ENCODE assay signal across 15 cellular contexts in the genomic region with DNA sequence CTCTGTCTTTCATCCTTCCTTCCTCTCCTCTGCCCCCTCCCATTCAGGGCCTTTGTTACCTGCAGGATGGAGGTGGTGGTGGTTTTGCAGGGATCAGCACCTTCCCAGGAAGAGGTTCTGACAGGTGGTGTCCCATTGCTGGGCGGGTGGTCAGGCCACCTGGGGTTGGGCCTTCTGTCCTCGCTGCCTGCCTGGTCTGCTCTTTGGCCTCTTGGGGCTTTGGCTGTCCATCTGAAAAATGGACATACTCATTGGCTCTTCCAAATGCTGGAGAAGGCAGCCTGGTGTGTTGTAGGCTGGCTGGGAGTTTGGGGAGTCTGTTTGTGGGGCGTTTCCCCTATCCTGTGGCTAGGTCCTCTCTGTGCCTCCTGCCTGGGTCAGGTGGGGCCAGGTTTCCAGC. TPM values are rescaled to one million over a fixed set of nuclear protein-coding genes. Genes with fewer than 3 reads are reported as not detected.
DNase-seq lines count a peak whose midpoint lies in the region; ATAC-seq and TF ChIP-seq lines count a peak whose summit lies in the region.
"Had no signal": no experiment of that assay in that cellular context is flagged by ENCODE, and none has a peak within 500 bp of the region (broad histone marks: within the 10 kb centered on the region; RNA-seq: fewer than 3 reads in every experiment).

No MANE protein-coding gene starts in this region.

- H3K36me3 Mint-ChIP-seq in dendritic cell treated with granulocyte-macrophage colony-stimulating factor and Interleukin-4, amounts not matched to agents 40 ng/mL and 50 ng/mL, for 4 days (ENCODE audit: low read depth): peaks cover 61% of the 10 kb centered on the region
- H3K36me3 Mint-ChIP-seq: activated naive CD4-positive, alpha-beta T cell treated with anti-CD3 and anti-CD28 coated beads, Interleukin-2, amount 50 U/mL, for 24 hours had no signal

- peak overlapping the region; percentile 93 for H3K4me2 ChIP-seq in PC-9
- H3K4me2 ChIP-seq in mesenchymal stem cell (ENCODE audit: low read length, poor library complexity, severe bottlenecking): no peak overlapping the region

- H3K4me1 ChIP-seq in PC-9 (replicated peaks; ENCODE audit: insufficient read depth) (peaks cover 42% of the 10 kb centered on the region), mesenchymal stem cell (ENCODE audit: control insufficient read depth, insufficient read depth, low read depth, low read length) (peaks cover 85% of the 10 kb centered on the region), stomach smooth muscle (ENCODE audit: control insufficient read depth, insufficient read depth, low read length) (peaks cover 81% of the 10 kb centered on the region)

- no peak overlapping the region for H2BK12ac ChIP-seq in mesenchymal stem cell (ENCODE audit: low read length in 2 of 2)

- H3K4ac ChIP-seq in mesenchymal stem cell (ENCODE audit: low read depth in 1 of 2, low read length in 2 of 2): no peak overlapping the region

- no peak overlapping the region for H4K91ac ChIP-seq in mesenchymal stem cell (ENCODE audit: low read length)

- POLR2A ChIA-PET in PC-9 (lab: Charles Lee; ENCODE audit: unreplicated experiment): no interaction called here

- peak overlapping the region; percentile 92 for H3K9ac ChIP-seq in mesenchymal stem cell (ENCODE audit: low read length)
- H3K9ac ChIP-seq in stomach smooth muscle (ENCODE audit: low read length in 2 of 2): no peak overlapping the region

- H3K27ac ChIP-seq in PC-9 (no peak overlapping the region), mesenchymal stem cell (ENCODE audit: low read length, poor library complexity, severe bottlenecking) (no peak overlapping the region), stomach smooth muscle (ENCODE audit: low read length) (peak overlapping the region; percentile 31)
- H3K27ac ChIP-seq: SJSA1 had no signal

- H4K20me1 ChIP-seq in PC-9 (ENCODE audit: insufficient read depth): peaks cover 75% of the 10 kb centered on the region

- no peak overlapping the region for H2BK120ac ChIP-seq in mesenchymal stem cell (ENCODE audit: low read depth, low read length)

- no peaks in the 10 kb centered on the region for H3K4me1 Mint-ChIP-seq in dendritic cell treated with granulocyte-macrophage colony-stimulating factor and Interleukin-4, amounts not matched to agents 40 ng/mL and 50 ng/mL, for 4 days (ENCODE audit: low read depth)
- H3K4me1 Mint-ChIP-seq: activated CD4-positive, alpha-beta T cell treated with anti-CD3 and anti-CD28 coated beads, Interleukin-2, amount 10 ng/mL, durations not matched to agents 24 days and 14 days had no signal

- no peak overlapping the region for H3K18ac ChIP-seq in mesenchymal stem cell (ENCODE audit: low read depth in 1 of 2, low read length in 2 of 2)

- H2AFZ ChIP-seq in PC-9: no peak overlapping the region
- H2AFZ ChIP-seq in mesenchymal stem cell (ENCODE audit: low read depth, low read length): no peak overlapping the region

- H2AK5ac ChIP-seq in mesenchymal stem cell (ENCODE audit: low read length, severe bottlenecking): peak overlapping the region; percentile 1

- CTCF ChIA-PET in PC-9 (lab: Charles Lee): no interaction called here

- H3K27me3 ChIP-seq in PC-9 (ENCODE audit: insufficient read depth, low read depth) (no peaks in the 10 kb centered on the region), mesenchymal stem cell (ENCODE audit: control insufficient read depth in 1 of 2, insufficient read depth in 1 of 2, low read length in 2 of 2) (no peaks in the 10 kb centered on the region), stomach smooth muscle (ENCODE audit: control insufficient read depth in 1 of 2, insufficient read depth in 2 of 2, low read length in 2 of 2) (no peaks in the 10 kb centered on the region)
- H3K27me3 ChIP-seq: SJSA1 had no signal

- H2BK5ac ChIP-seq in mesenchymal stem cell (ENCODE audit: low read depth, low read length, poor library complexity, severe bottlenecking): no peak overlapping the region

- H3K27ac Mint-ChIP-seq in dendritic cell treated with granulocyte-macrophage colony-stimulating factor and Interleukin-4, amounts not matched to agents 40 ng/mL and 50 ng/mL, for 4 days: peak overlapping the region; percentile 30
- H3K27ac Mint-ChIP-seq: activated CD4-positive, alpha-beta T cell treated with anti-CD3 and anti-CD28 coated beads, Interleukin-2, amount 10 ng/mL, durations not matched to agents 24 days and 14 days; activated naive CD4-positive, alpha-beta T cell treated with anti-CD3 and anti-CD28 coated beads, Interleukin-2, amount 50 U/mL, for 24 hours; stimulated activated naive CD8-positive, alpha-beta T cell treated with anti-CD3 and anti-CD28 coated beads, Interleukin-15, Interleukin-2, amounts not matched to agents 100 ng/mL and 50 ng/mL, for 24 hours had no signal

- H3F3A ChIP-seq in PC-9 (ENCODE audit: insufficient read depth, low read depth): peaks cover 6% of the 10 kb centered on the region; the same call in 1 of the 2 replicates

- no peaks in the 10 kb centered on the region for H3K9me3 ChIP-seq in PC-9 (ENCODE audit: insufficient read depth, low read depth)
- no peaks in the 10 kb centered on the region for H3K9me3 ChIP-seq in mesenchymal stem cell (ENCODE audit: control insufficient read depth, low read length)
- no peaks in the 10 kb centered on the region for H3K9me3 ChIP-seq in stomach smooth muscle (ENCODE audit: control insufficient read depth in 2 of 2, low read length in 2 of 2)

- no peak overlapping the region for H4K8ac ChIP-seq in mesenchymal stem cell (ENCODE audit: low read length)

- no peak overlapping the region for H3K4me3 Mint-ChIP-seq in dendritic cell treated with granulocyte-macrophage colony-stimulating factor and Interleukin-4, amounts not matched to agents 40 ng/mL and 50 ng/mL, for 4 days
- H3K4me3 Mint-ChIP-seq: activated CD4-positive, alpha-beta T cell treated with anti-CD3 and anti-CD28 coated beads, Interleukin-2, amount 10 ng/mL, durations not matched to agents 24 days and 14 days; activated naive CD4-positive, alpha-beta T cell treated with anti-CD3 and anti-CD28 coated beads, Interleukin-2, amount 50 U/mL, for 24 hours; stimulated activated naive CD8-positive, alpha-beta T cell treated with anti-CD3 and anti-CD28 coated beads, Interleukin-15, Interleukin-2, amounts not matched to agents 100 ng/mL and 50 ng/mL, for 24 hours had no signal

- intact Hi-C loops in PC-9 (cut with micrococcal nuclease; ENCODE audit: unreplicated experiment): no loop called here
- intact Hi-C loops in dendritic cell treated with granulocyte-macrophage colony-stimulating factor and Interleukin-4, amounts not matched to agents 40 ng/mL and 50 ng/mL, for 4 days (cut with micrococcal nuclease): no loop called here

- TF ChIP-seq CTCF in PC-9 (conservative IDR thresholded peaks at IDR 0.05): no peak

- no peak overlapping the region for H2BK15ac ChIP-seq in mesenchymal stem cell (ENCODE audit: low read depth, poor library complexity, severe bottlenecking)

- H3K79me1 ChIP-seq in mesenchymal stem cell (replicated peaks; ENCODE audit: low read length, poor library complexity, severe bottlenecking): peaks cover 38% of the 10 kb centered on the region

- H3K79me2 ChIP-seq in PC-9 (ENCODE audit: low read depth): peaks cover 88% of the 10 kb centered on the region

- ATAC-seq in HG02840 (IDR thresholded peaks at IDR 0.05; ENCODE audit: low FRiP score, unreplicated experiment): no peak
- no peak for ATAC-seq in GM19328 (IDR thresholded peaks at IDR 0.05; ENCODE audit: unreplicated experiment)

- H3K36me3 ChIP-seq in PC-9 (ENCODE audit: low read depth) (no peaks in the 10 kb centered on the region), mesenchymal stem cell (ENCODE audit: control insufficient read depth in 1 of 2, insufficient read depth in 2 of 2, low read depth in 1 of 2, low read length in 2 of 2) (no peaks in the 10 kb centered on the region), stomach smooth muscle (ENCODE audit: control insufficient read depth in 2 of 2, insufficient read depth in 2 of 2, low read length in 2 of 2) (no peaks in the 10 kb centered on the region)

- H3K14ac ChIP-seq in mesenchymal stem cell (ENCODE audit: low read length in 2 of 2): no peak overlapping the region

- H3K9me2 ChIP-seq in PC-9 (ENCODE audit: insufficient read depth): no peaks in the 10 kb centered on the region

- no peaks in the 10 kb centered on the region for H3K9me3 Mint-ChIP-seq in dendritic cell treated with granulocyte-macrophage colony-stimulating factor and Interleukin-4, amounts not matched to agents 40 ng/mL and 50 ng/mL, for 4 days
- H3K9me3 Mint-ChIP-seq: activated CD4-positive, alpha-beta T cell treated with anti-CD3 and anti-CD28 coated beads, Interleukin-2, amount 10 ng/mL, durations not matched to agents 24 days and 14 days; activated naive CD4-positive, alpha-beta T cell treated with anti-CD3 and anti-CD28 coated beads, Interleukin-2, amount 50 U/mL, for 24 hours; stimulated activated naive CD8-positive, alpha-beta T cell treated with anti-CD3 and anti-CD28 coated beads, Interleukin-15, Interleukin-2, amounts not matched to agents 100 ng/mL and 50 ng/mL, for 24 hours had no signal

- H3K27me3 Mint-ChIP-seq in dendritic cell treated with granulocyte-macrophage colony-stimulating factor and Interleukin-4, amounts not matched to agents 40 ng/mL and 50 ng/mL, for 4 days: no peaks in the 10 kb centered on the region
- H3K27me3 Mint-ChIP-seq: activated naive CD4-positive, alpha-beta T cell treated with anti-CD3 and anti-CD28 coated beads, Interleukin-2, amount 50 U/mL, for 24 hours; stimulated activated naive CD8-positive, alpha-beta T cell treated with anti-CD3 and anti-CD28 coated beads, Interleukin-15, Interleukin-2, amounts not matched to agents 100 ng/mL and 50 ng/mL, for 24 hours had no signal

- no TSS peak for BruUV-seq in PC-9 (replicated peaks; lab: Mats Ljungman, UMichigan)

- no peak for DNase-seq in PC-9
- no peak for DNase-seq in mesenchymal stem cell
- no peak for DNase-seq in NCI-H446 (lab: John Stamatoyannopoulos, UW)
- no peak for DNase-seq in NCI-H1694 treated with DMSO at 0.1 percent for 48 hours (lab: John Stamatoyannopoulos, UW)
- DNase-seq: activated CD4-positive, alpha-beta T cell treated with anti-CD3 and anti-CD28 coated beads, Interleukin-2, amount 10 ng/mL, durations not matched to agents 24 days and 14 days; NCI-H1417 treated with DMSO at 0.1 percent for 48 hours; NCI-H2227 treated with DMSO at 0.1 percent for 48 hours; occipital lobe had no signal

- H3K23ac ChIP-seq in mesenchymal stem cell (ENCODE audit: low read length in 2 of 2): no peak overlapping the region

- H3K4me3 ChIP-seq in PC-9 (no peak overlapping the region), mesenchymal stem cell (ENCODE audit: insufficient read depth in 1 of 2, low read depth in 1 of 2, low read length in 2 of 2) (no peak overlapping the region), stomach smooth muscle (ENCODE audit: low read length in 2 of 2) (peak overlapping the region in 1 of 2 donors; percentile 84)
- H3K4me3 ChIP-seq: SJSA1 had no signal

- 90% methylated on average over 3 of the region's 3 CpGs for WGBS in mesenchymal stem cell

RNA-seq across cellular contexts. Expression of gene RXRA, which starts 4.3 kb away (rescaled TPM):
- total RNA-seq in PC-9 (2021): 116 and 146 TPM in 2 replicates
- polyA plus RNA-seq in mesenchymal stem cell (2013, experiment 1 of 2): 37.8 TPM
- polyA plus RNA-seq in mesenchymal stem cell (2013, experiment 2 of 2): 38.3 TPM
